ENCODE assay signal across 27 cellular contexts in the genomic region with DNA sequence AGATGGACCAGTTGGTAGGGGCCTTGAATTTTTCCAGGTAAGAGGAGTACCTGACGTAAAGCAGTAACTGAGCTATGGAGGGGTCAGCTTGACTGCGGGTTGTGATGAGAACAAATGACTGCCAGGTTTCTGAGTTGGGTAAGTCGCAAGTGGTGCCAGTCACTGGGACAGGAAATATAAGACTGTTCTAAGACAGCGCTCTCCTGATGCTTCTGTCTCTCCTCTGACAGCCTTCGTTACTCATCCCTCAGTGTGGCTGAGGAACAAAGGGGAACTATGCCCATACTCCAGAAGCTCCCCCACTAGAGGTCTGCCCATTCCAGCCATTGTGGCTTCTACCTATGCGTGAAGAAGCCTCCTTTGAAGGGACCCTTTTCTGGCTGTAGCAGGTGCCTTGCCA. TPM values are rescaled to one million over a fixed set of nuclear protein-coding genes. Genes with fewer than 3 reads are reported as not detected.
A peak's percentile ranks its signal among the peaks of the same experiment; 100 is the strongest.
DNase-seq lines count a peak whose midpoint lies in the region; ATAC-seq, FAIRE-seq and TF ChIP-seq lines count a peak whose summit lies in the region.
"Had no signal": no experiment of that assay in that cellular context is flagged by ENCODE, and none has a peak within 500 bp of the region (broad histone marks: within the 10 kb centered on the region; RNA-seq: fewer than 3 reads in every experiment).

No MANE protein-coding gene starts in this region.

- POLR2A ChIA-PET in H1 (lab: Charles Lee; ENCODE audit: partially characterized antibody): interaction anchor here (0.8 to 2.3 kb wide), 3 partner anchors 10 to 164 kb away, joined by 3 to 7 read pairs (median 3); partner anchors contain the start of gene MSANTD3

- no peaks in the 10 kb centered on the region for H3K79me1 ChIP-seq in H1 (ENCODE audit: low read depth, low read length)

- H4K8ac ChIP-seq in H1 (ENCODE audit: extremely low read depth, insufficient read depth, low read length): no peak overlapping the region

- WGBS in GM23248 (ENCODE audit: low coverage in 1 of 2, low lambda C conversion rate in 2 of 2, missing lambda C conversion rate in 2 of 2), 2 experiments: 98 to 100% methylated on average over 6 of the region's 6 CpGs
- WGBS in H1 (ENCODE audit: extremely low coverage in 1 of 2, insufficient coverage in 1 of 2, insufficient read length in 1 of 2, insufficient replicate concordance in 2 of 2, low coverage in 1 of 2, low lambda C conversion rate in 2 of 2, missing lambda C conversion rate in 1 of 2), 2 experiments: 82% methylated on average over 6 of the region's 6 CpGs; no CpG with 5 or more reads in 1 of the 2 experiments
- WGBS in psoas muscle, 3 donors: 45 to 78% (median 69%) methylated on average over 6 of the region's 6 CpGs

- H2BK12ac ChIP-seq in H1 (ENCODE audit: low read depth, low read length): no peak overlapping the region

- H3K9ac ChIP-seq in GM23248 (no peak overlapping the region), astrocyte (ENCODE audit: low read length) (no peak overlapping the region), H1 (replicated peaks in 1 of 4; ENCODE audit: extremely low read depth in 1 of 4, low read depth in 3 of 4, low read length in 3 of 4) (no peak overlapping the region)
- H3K9ac ChIP-seq: KMS-11, SK-N-SH had no signal

- H3K79me2 ChIP-seq in GM23248 (ENCODE audit: insufficient read depth): no peaks in the 10 kb centered on the region
- no peaks in the 10 kb centered on the region for H3K79me2 ChIP-seq in astrocyte (ENCODE audit: insufficient read depth, low read length)
- H3K79me2 ChIP-seq in H1 (ENCODE audit: control insufficient read depth in 1 of 2, insufficient read depth in 2 of 2, low read length in 2 of 2): no peaks in the 10 kb centered on the region

- H3K9me3 ChIP-seq in GM23248 (ENCODE audit: low read depth): no peaks in the 10 kb centered on the region
- H3K9me3 ChIP-seq in astrocyte (ENCODE audit: insufficient read depth, low read depth, low read length): no peaks in the 10 kb centered on the region
- no peaks in the 10 kb centered on the region for H3K9me3 ChIP-seq in H1 (ENCODE audit: insufficient read depth in 2 of 2, low read depth in 1 of 2, low read length in 1 of 2)
- no peaks in the 10 kb centered on the region for H3K9me3 ChIP-seq in psoas muscle
- H3K9me3 ChIP-seq: SK-N-SH had no signal

- H3K4me2 ChIP-seq in GM23248 (ENCODE audit: unreplicated experiment) (peak overlapping the region; percentile 37), astrocyte (ENCODE audit: low read length) (peak overlapping the region; percentile 31), H1 (ENCODE audit: insufficient read depth in 1 of 2, low read depth in 2 of 2, low read length in 2 of 2) (no peak overlapping the region)
- H3K4me2 ChIP-seq: KMS-11 had no signal

- in situ Hi-C loops in GM23248 (cut with MboI): loop anchor here (25.0 kb wide), 2 partner anchors 254 to 554 kb away; no protein-coding TSS in a partner anchor

- no peak overlapping the region for H4K91ac ChIP-seq in H1 (replicated peaks; ENCODE audit: insufficient read length, low read length)

- H3K36me3 Mint-ChIP-seq in astrocyte (ENCODE audit: low read depth, unreplicated experiment): peaks cover 2% of the 10 kb centered on the region
- no peaks in the 10 kb centered on the region for H3K36me3 Mint-ChIP-seq in activated naive CD4-positive, alpha-beta T cell treated with anti-CD3 and anti-CD28 coated beads, Interleukin-2, amount 50 U/mL, for 72 hours
- H3K36me3 Mint-ChIP-seq: IgD-negative memory B cell had no signal

- no peak overlapping the region for H3K14ac ChIP-seq in H1 (ENCODE audit: insufficient read length)

- CTCF ChIA-PET in H1 (lab: Charles Lee; ENCODE audit: partially characterized antibody): interaction anchor here (1.1 to 2.9 kb wide), 3 partner anchors 9 to 82 kb away, joined by 3 to 12 read pairs (median 3); no protein-coding TSS in a partner anchor

- H3K4me3 Mint-ChIP-seq in astrocyte (ENCODE audit: unreplicated experiment): no peak overlapping the region
- H3K4me3 Mint-ChIP-seq: B cell, IgD-negative memory B cell had no signal

- no peaks in the 10 kb centered on the region; the same call in none of the 2 replicates for H3K23me2 ChIP-seq in H1 (ENCODE audit: low read depth, low read length)

- H4K20me1 ChIP-seq in GM23248 (ENCODE audit: insufficient read depth) (no peaks in the 10 kb centered on the region), astrocyte (ENCODE audit: insufficient read depth, low read length) (no peaks in the 10 kb centered on the region), H1 (replicated peaks in 1 of 2; ENCODE audit: control insufficient read depth in 1 of 2, insufficient read depth in 2 of 2, low read length in 2 of 2) (no peaks in the 10 kb centered on the region)

- H3K18ac ChIP-seq in H1 (ENCODE audit: extremely low read depth, low read length): no peak overlapping the region

- TF ChIP-seq EP300 in H1 (IDR thresholded peaks at IDR 0.05; ENCODE audit: borderline replicate concordance in 1 of 2, low read depth in 2 of 2, low read length in 2 of 2): no peak

- no peak overlapping the region for H3K56ac ChIP-seq in H1 (replicated peaks; ENCODE audit: insufficient read length, low read depth, low read length)

- no peaks in the 10 kb centered on the region for H3K9me2 ChIP-seq in GM23248 (ENCODE audit: insufficient read depth)
- H3K9me2 ChIP-seq: SK-N-SH had no signal

- H3K4me1 ChIP-seq in GM23248 (ENCODE audit: insufficient read depth) (peaks cover 25% of the 10 kb centered on the region), astrocyte (ENCODE audit: insufficient read depth, low read length) (peaks cover 35% of the 10 kb centered on the region), H1 (replicated peaks in 1 of 4; ENCODE audit: control insufficient read depth in 3 of 4, insufficient read depth in 4 of 4, low read length in 3 of 4) (peaks cover 0 to 7% (median 2%) of the 10 kb centered on the region in 4 experiments; a peak in 1 of 7 replicates), psoas muscle (peaks cover 16% of the 10 kb centered on the region)

- peaks cover 26% of the 10 kb centered on the region for H3F3A ChIP-seq in GM23248 (ENCODE audit: insufficient read depth)

- no peak overlapping the region for H2BK5ac ChIP-seq in H1 (ENCODE audit: low read depth, low read length)

- ATAC-seq in psoas muscle (peak; percentile 68 to 84 (median 79)), HG03354 (IDR thresholded peaks at IDR 0.05; ENCODE audit: poor library complexity, severe bottlenecking, unreplicated experiment) (no peak)
- no peak for ATAC-seq in activated naive CD4-positive, alpha-beta T cell treated with anti-CD3 and anti-CD28 coated beads, Interleukin-2, amount 50 U/mL, for 72 hours

- DNase-seq in GM23248 (no peak), astrocyte (ENCODE audit: low read depth) (no peak), H1 (ENCODE audit: low read depth in 1 of 2, low spot score in 2 of 2) (no peak), psoas muscle (no peak), NCI-H1694 treated with DMSO at 0.1 percent for 48 hours (lab: John Stamatoyannopoulos, UW) (no peak), NCI-H2171 treated with DMSO at 0.1 percent for 48 hours (lab: John Stamatoyannopoulos, UW) (no peak)
- no peak for DNase-seq in activated naive CD4-positive, alpha-beta T cell treated with anti-CD3 and anti-CD28 coated beads, Interleukin-2, amount 50 U/mL, for 72 hours (ENCODE audit: low spot score in 2 of 2)
- DNase-seq: Calu3, DMS79 treated with DMSO at 0.1 percent for 48 hours, GF-D8, MM.1S, NCI-H1417 treated with DMSO at 0.1 percent for 48 hours, NCI-H187, NCI-H2081 treated with DMSO at 0.1 percent for 48 hours, NCI-H2171, NCI-H345, NCI-H510A treated with DMSO at 0.1 percent for 48 hours, NCI-H748 treated with DMSO at 0.1 percent for 48 hours, SK-N-SH had no signal

- no peak overlapping the region for H3K4me3 ChIP-seq in GM23248
- H3K4me3 ChIP-seq in astrocyte (ENCODE audit: insufficient read depth, low read depth, low read length): no peak overlapping the region
- no peak overlapping the region for H3K4me3 ChIP-seq in H1 (ENCODE audit: extremely low read depth in 1 of 4, insufficient read depth in 2 of 4, low read depth in 3 of 4, low read length in 4 of 4)
- no peak overlapping the region for H3K4me3 ChIP-seq in psoas muscle

- FAIRE-seq in astrocyte (lab: Jason Lieb, UNC) (no peak), H1 (lab: Jason Lieb, UNC) (no peak)
- FAIRE-seq: GM12891, RCC 7860 had no signal

- no peaks in the 10 kb centered on the region for H3K27me3 ChIP-seq in GM23248 (replicated peaks; ENCODE audit: insufficient read depth)
- no peaks in the 10 kb centered on the region for H3K27me3 ChIP-seq in astrocyte (ENCODE audit: insufficient read depth, low read length)
- H3K27me3 ChIP-seq in H1 (replicated peaks in 1 of 4; ENCODE audit: control insufficient read depth in 3 of 4, extremely low read depth in 1 of 4, insufficient read depth in 3 of 4, low read length in 3 of 4): no peaks in the 10 kb centered on the region
- H3K27me3 ChIP-seq in psoas muscle (ENCODE audit: insufficient read depth in 3 of 3, low read length in 2 of 3): no peaks in the 10 kb centered on the region

- intact Hi-C loops in psoas muscle (cut with DNase I): loop anchor here (10.0 kb wide), 2 partner anchors 116 to 766 kb away; partner anchors contain the start of genes NR4A3 (in 1 of the 2) and TMEFF1 (in 1 of the 2)

- H3K36me3 ChIP-seq in GM23248 (ENCODE audit: low read depth) (no peaks in the 10 kb centered on the region), astrocyte (ENCODE audit: insufficient read depth, low read length) (no peaks in the 10 kb centered on the region), H1 (ENCODE audit: control insufficient read depth in 2 of 4, insufficient read depth in 4 of 4, low read length in 3 of 4) (peaks cover 2 to 17% (median 11%) of the 10 kb centered on the region in 4 experiments; a peak in 6 of 8 replicates), psoas muscle (ENCODE audit: insufficient read depth in 1 of 2, low read depth in 1 of 2) (peaks cover 0 to 27% of the 10 kb centered on the region in 2 donors)

- H3K4ac ChIP-seq in H1 (replicated peaks; ENCODE audit: insufficient read length, low read depth, low read length): no peak overlapping the region

- no peak overlapping the region for H3K27ac Mint-ChIP-seq in astrocyte (ENCODE audit: unreplicated experiment)
- H3K27ac Mint-ChIP-seq in activated naive CD4-positive, alpha-beta T cell treated with anti-CD3 and anti-CD28 coated beads, Interleukin-2, amount 50 U/mL, for 72 hours: no peak overlapping the region
- H3K27ac Mint-ChIP-seq: B cell, IgD-negative memory B cell had no signal

- H3K23ac ChIP-seq in H1 (ENCODE audit: insufficient read length): no peak overlapping the region

- no peak overlapping the region for H4K5ac ChIP-seq in H1 (ENCODE audit: insufficient read length, low read depth, low read length)

- no peak for TF ChIP-seq CTCF in astrocyte (IDR thresholded peaks at IDR 0.05; ENCODE audit: insufficient read depth, low read depth, low read length)
- no peak for TF ChIP-seq CTCF in H1 (IDR thresholded peaks at IDR 0.05; ENCODE audit: control extremely low read depth in 1 of 3, insufficient read depth in 1 of 3, low read depth in 1 of 3, low read length in 3 of 3)
- TF ChIP-seq CTCF in psoas muscle (IDR thresholded peaks at IDR 0.05): no peak

- peak overlapping the region; percentile 55; the same call in 1 of the 2 replicates for H3K27ac ChIP-seq in GM23248
- no peak overlapping the region for H3K27ac ChIP-seq in astrocyte (ENCODE audit: low read depth, low read length)
- no peak overlapping the region for H3K27ac ChIP-seq in H1 (ENCODE audit: low read depth, low read length)
- H3K27ac ChIP-seq in psoas muscle: peak overlapping the region; percentile 74
- H3K27ac ChIP-seq: 22Rv1, C4-2B, KMS-11 had no signal

- H3K27me3 Mint-ChIP-seq in astrocyte (ENCODE audit: low read depth, unreplicated experiment): peaks cover 3% of the 10 kb centered on the region
- H3K27me3 Mint-ChIP-seq: B cell, IgD-negative memory B cell had no signal

- no peaks in the 10 kb centered on the region for H3K9me3 Mint-ChIP-seq in astrocyte (ENCODE audit: unreplicated experiment)
- no peaks in the 10 kb centered on the region for H3K9me3 Mint-ChIP-seq in activated naive CD4-positive, alpha-beta T cell treated with anti-CD3 and anti-CD28 coated beads, Interleukin-2, amount 50 U/mL, for 72 hours
- H3K9me3 Mint-ChIP-seq: IgD-negative memory B cell had no signal

- peak in 1 of 2 experiments; percentile 56; a peak in 2 of 3 replicates for TF ChIP-seq POLR2A in H1 (IDR thresholded peaks at IDR 0.05; ENCODE audit: control extremely low read depth in 1 of 2, low read depth in 2 of 2, low read length in 2 of 2)

- no peak for TF ChIP-seq RAD21 in H1 (IDR thresholded peaks at IDR 0.05 in 1 of 2, conservative IDR thresholded peaks at IDR 0.05 in 1 of 2; ENCODE audit: low read depth in 2 of 2, low read length in 2 of 2)

- H2AFZ ChIP-seq in GM23248: no peak overlapping the region
- no peak overlapping the region for H2AFZ ChIP-seq in astrocyte (ENCODE audit: low read depth, low read length)
- no peak overlapping the region for H2AFZ ChIP-seq in H1 (ENCODE audit: low read length)

- H2AK5ac ChIP-seq in H1 (ENCODE audit: low read depth, low read length): no peak overlapping the region

- H3K4me1 Mint-ChIP-seq in astrocyte (ENCODE audit: low read depth, unreplicated experiment): peaks cover 13% of the 10 kb centered on the region

- H2BK15ac ChIP-seq in H1 (ENCODE audit: low read length): no peak overlapping the region

- no peak overlapping the region for H2BK120ac ChIP-seq in H1 (replicated peaks; ENCODE audit: low read depth, low read length)

- H2BK20ac ChIP-seq in H1 (ENCODE audit: low read length): no peak overlapping the region

RNA-seq across cellular contexts. Expression of gene CAVIN4, which starts 13.3 kb away (rescaled TPM):
- 1.7 and 1.9 TPM in 2 replicates for total RNA-seq in GM23248 (2014; rRNA removed; shearing (Covaris generic))
- polyA plus RNA-seq in GM23248 (2016; fragmentation: Nextera tagmentation; extraction: Ambion mirVana) (0.60 and 0.65 TPM in 2 replicates), H1 (2011; rRNA removed) (1.8 and 2.3 TPM in 2 replicates), psoas muscle (10 to 100 TPM in 2 of 3 donors, 1 to 10 TPM in 1; 3.5 to 59.2 (median 25.6) TPM)
- total RNA-seq in astrocyte (4.2 and 6.0 TPM in 2 replicates), psoas muscle (100 to 1,000 TPM in 1 of 4 donors, 10 to 100 TPM in 3; 68.6 to 230 (median 86.9) TPM)
- total RNA-seq in H1 (2021; fragmentation: NEBNext Ultra II Directional; extraction: Animal tissue kit (Norgen Biotek cat#: 25700)): 8.0 and 9.1 TPM in 2 replicates
- 4.4 TPM for polyA plus RNA-seq in H1 (2011; cell fraction: cytosol; rRNA removed)
- polyA plus RNA-seq in H1 (2011; cell fraction: nucleus; rRNA removed): 4.1 TPM
- polyA plus RNA-seq in H1 (2012, experiment 1 of 2): 5.8 to 11.9 TPM (median 6.2 TPM) in 4 replicates
- 0.26 TPM for polyA plus RNA-seq in H1 (2012, experiment 2 of 2)
- polyA plus RNA-seq in H1 (2013, experiment 1 of 2): 6.5 TPM
- polyA plus RNA-seq in H1 (2013, experiment 2 of 2): 6.6 TPM
- polyA minus RNA-seq in H1 (2011; rRNA and poly(A)+ RNA removed): 3.7 and 4.7 TPM in 2 replicates
- polyA minus RNA-seq in H1 (2011; cell fraction: cytosol; rRNA and poly(A)+ RNA removed): 1.9 TPM
- polyA minus RNA-seq in H1 (2011; cell fraction: nucleus; rRNA and poly(A)+ RNA removed): 16.7 TPM
- total RNA-seq in activated naive CD4-positive, alpha-beta T cell treated with anti-CD3 and anti-CD28 coated beads, Interleukin-2, amount 50 U/mL, for 72 hours: under 1 TPM; 0.14 to 0.21 TPM
- polyA plus RNA-seq: IgD-negative memory B cell had no signal

Comparison
In these comparisons a context has a peak if more than half of its experiments do, and no peak if none do; other contexts are left out.
1. H3K27ac ChIP-seq: peak in GM23248 (single experiment) and psoas muscle (single experiment); none in astrocyte (single experiment) and H1 (single experiment).
2. H3K4me2 ChIP-seq: peak in GM23248 (single experiment) and astrocyte (single experiment); none in H1 (0 of 2).
3. ATAC-seq: peak in psoas muscle (4 of 4); none in HG03354 (single experiment) and activated naive CD4-positive, alpha-beta T cell treated with anti-CD3 and anti-CD28 coated beads, Interleukin-2, amount 50 U/mL, for 72 hours (0 of 2).